21 cellular contexts compared by ENCODE assay signal in genomic region chr12:100796616-100797015, GRCh38. TPM values are rescaled to one million over a fixed set of nuclear protein-coding genes. Genes with fewer than 3 reads are reported as not detected.
DNase-seq lines count a peak whose midpoint lies in the region; TF ChIP-seq lines count a peak whose summit lies in the region.
"Had no signal": no experiment of that assay in that cellular context is flagged by ENCODE, and none has a peak within 500 bp of the region (broad histone marks: within the 10 kb centered on the region; RNA-seq: fewer than 3 reads in every experiment).

No MANE protein-coding gene starts in this region.

- H3K9me3 Mint-ChIP-seq in chondrocyte (ENCODE audit: low read depth) = no peaks in the 10 kb centered on the region

- H3K27ac Mint-ChIP-seq in chondrocyte (ENCODE audit: unreplicated experiment) = peak overlapping the region; percentile 20
- H3K27ac Mint-ChIP-seq: CD8-positive, alpha-beta memory T cell; IgD-negative memory B cell had no signal

- no peaks in the 10 kb centered on the region for H3K36me3 Mint-ChIP-seq in chondrocyte (ENCODE audit: low read depth)
- H3K36me3 Mint-ChIP-seq: CD8-positive, alpha-beta memory T cell; IgD-negative memory B cell had no signal

- no peaks in the 10 kb centered on the region for H3K79me2 ChIP-seq in KMS-11 (ENCODE audit: insufficient read depth, low read depth)

- no peak overlapping the region for H3K9ac ChIP-seq in KMS-11
- H3K9ac ChIP-seq: SK-N-SH had no signal

- H2AFZ ChIP-seq in KMS-11 (ENCODE audit: low read depth) = no peak overlapping the region

- TF ChIP-seq CTCF in KMS-11 (conservative IDR thresholded peaks at IDR 0.05; ENCODE audit: low read depth, low read length) (no peak), chondrocyte (IDR thresholded peaks at IDR 0.05) (no peak)

- H4K20me1 ChIP-seq in KMS-11 (ENCODE audit: insufficient read depth) = no peaks in the 10 kb centered on the region

- peaks cover 65% of the 10 kb centered on the region for H3K4me1 Mint-ChIP-seq in chondrocyte (ENCODE audit: low read depth)
- H3K4me1 Mint-ChIP-seq: CD8-positive, alpha-beta memory T cell; IgD-negative memory B cell had no signal

- peak overlapping the region; percentile 82; the same call in 1 of the 2 replicates for H3K4me2 ChIP-seq in KMS-11
- H3K4me2 ChIP-seq: SK-N-SH had no signal

- no peaks in the 10 kb centered on the region for H3K27me3 Mint-ChIP-seq in chondrocyte (ENCODE audit: low read depth)

- H3K4me1 ChIP-seq in KMS-11 (ENCODE audit: low read depth, poor library complexity, severe bottlenecking) = peaks cover 24% of the 10 kb centered on the region

- no peaks in the 10 kb centered on the region for H3K36me3 ChIP-seq in KMS-11 (ENCODE audit: insufficient read depth)

- H3K27me3 ChIP-seq in KMS-11 (ENCODE audit: insufficient read depth, low read depth) = no peaks in the 10 kb centered on the region

- peak overlapping the region; percentile 90 for H3K4me3 Mint-ChIP-seq in chondrocyte (ENCODE audit: unreplicated experiment)
- H3K4me3 Mint-ChIP-seq: CD8-positive, alpha-beta memory T cell; IgD-negative memory B cell had no signal

- H3K27ac ChIP-seq in KMS-11 (no peak overlapping the region), substantia nigra (ENCODE audit: low read depth, low read length, poor library complexity, severe bottlenecking) (peak overlapping the region; percentile 91)
- H3K27ac ChIP-seq: C4-2B had no signal

- DNase-seq in chondrocyte (ENCODE audit: low spot score) = no peak
- DNase-seq in medulla oblongata (ENCODE audit: extremely low spot score) = peak; percentile 16
- no peak for DNase-seq in substantia nigra (lab: John Stamatoyannopoulos, UW)
- DNase-seq in activated effector memory CD4-positive, alpha-beta T cell treated with anti-CD3 and anti-CD28 coated beads, Interleukin-2, amount 50 U/mL, for 16 hours = no peak
- no peak for DNase-seq in stimulated activated CD4-positive, alpha-beta T cell treated with anti-CD3 and anti-CD28 coated beads, Interleukin-15, amount 100 ng/mL, for 24 hours
- DNase-seq in GF-D8 (lab: John Stamatoyannopoulos, UW) = no peak
- DNase-seq: CD8-positive, alpha-beta memory T cell; DMS53; GDM1; Karpas-422; NCI-H1694; NCI-H2081; NCI-H2171 treated with DMSO at 0.1 percent for 48 hours; NCI-H526; PC-3; RPMI8226; SHP77; SK-N-SH had no signal

- no peak overlapping the region for H3K4me3 ChIP-seq in KMS-11 (IDR thresholded peaks at IDR 0.05; ENCODE audit: insufficient read depth, low read depth, low read length)

RNA-seq across cellular contexts. Expression of gene ANO4, which starts 2.0 kb away (rescaled TPM):
- total RNA-seq in chondrocyte = 6.5 to 11.0 TPM (median 9.2 TPM) in 3 replicates
- total RNA-seq: CD8-positive, alpha-beta memory T cell; PC-3 had no signal
